ENCODE assay signal across 8 cellular contexts in genomic region chr19:13277104-13277809, GRCh38.
DNase-seq lines count a peak whose midpoint lies in the region; ATAC-seq and TF ChIP-seq lines count a peak whose summit lies in the region.

No MANE protein-coding gene starts in this region.

- H3K4me1 ChIP-seq in PC-3 (ENCODE audit: insufficient read depth, low read length), result no peaks in the 10 kb centered on the region
- peaks cover 0 to 8% (median 0%) of the 10 kb centered on the region in 3 donors for H3K4me1 ChIP-seq in esophagus squamous epithelium

- H3K4me3 ChIP-seq in PC-3 (ENCODE audit: low read length) (peak overlapping the region; percentile 37; the same call in 1 of the 2 replicates), esophagus squamous epithelium (no peak overlapping the region)

- no TSS peak for BruUV-seq in PC-3 (replicated peaks; lab: Mats Ljungman, UMichigan)

- CTCF ChIA-PET in PC-3 (lab: Charles Lee), result interaction anchor here (0.5 to 1.3 kb wide), 7 partner anchors 14 to 312 kb away, joined by 3 to 8 read pairs (median 6); no protein-coding TSS in a partner anchor

- no peaks in the 10 kb centered on the region for H3K36me3 Mint-ChIP-seq in nephron progenitor cell (ENCODE audit: low read depth)

- POLR2A ChIA-PET in PC-3 (lab: Charles Lee; ENCODE audit: unreplicated experiment), result interaction anchor here (0.6 kb wide), 1 partner anchor 585 kb away, joined by 3 read pairs; no protein-coding TSS in a partner anchor

- H4K20me1 ChIP-seq in PC-3 (ENCODE audit: low read length), result no peaks in the 10 kb centered on the region

- peak; percentile 70 for DNase-seq in Daoy (ENCODE audit: low read depth)
- peak; percentile 57 for DNase-seq in HS-27A (ENCODE audit: low read depth)
- peak; percentile 96 for DNase-seq in PC-3
- DNase-seq in activated CD8-positive, alpha-beta memory T cell treated with anti-CD3 and anti-CD28 coated beads, Interleukin-2, amount 50 U/mL, for 48 hours, result peak; percentile 72
- DNase-seq in esophagus squamous epithelium (lab: John Stamatoyannopoulos, UW), result no peak
- DNase-seq in nephron progenitor cell, result peak; percentile 61
- peak; percentile 74 to 75 for DNase-seq in stimulated activated naive CD8-positive, alpha-beta T cell treated with anti-CD3 and anti-CD28 coated beads, Interleukin-15, amount 100 ng/mL, for 72 hours

- H3K9me2 ChIP-seq in PC-3 (replicated peaks; ENCODE audit: low read length), result no peaks in the 10 kb centered on the region

- no peaks in the 10 kb centered on the region for H3K9me3 ChIP-seq in PC-3 (ENCODE audit: low read length)
- H3K9me3 ChIP-seq in esophagus squamous epithelium, result no peaks in the 10 kb centered on the region

- H3K79me2 ChIP-seq in PC-3 (ENCODE audit: low read length), result no peaks in the 10 kb centered on the region

- 24 to 30% methylated on average over 12 to 14 of the region's 17 CpGs for WGBS in esophagus squamous epithelium, 2 donors

- H2AFZ ChIP-seq in PC-3 (ENCODE audit: low read length), result peak overlapping the region; percentile 62

- 0 out of 2 replicates have a peak, but pooled peaks cover 1% of the 10 kb centered on the region for H3K27me3 ChIP-seq in PC-3 (ENCODE audit: low read length)
- H3K27me3 ChIP-seq in esophagus squamous epithelium, result peaks cover 0 to 24% (median 0%) of the 10 kb centered on the region in 4 donors

- H3K9me3 Mint-ChIP-seq in nephron progenitor cell, result peaks cover 8% of the 10 kb centered on the region
- no peaks in the 10 kb centered on the region for H3K9me3 Mint-ChIP-seq in stimulated activated naive CD8-positive, alpha-beta T cell treated with anti-CD3 and anti-CD28 coated beads, Interleukin-15, amount 100 ng/mL, for 72 hours

- H3K27ac Mint-ChIP-seq in nephron progenitor cell, result no peak overlapping the region
- peak overlapping the region; percentile 48 to 57 for H3K27ac Mint-ChIP-seq in stimulated activated naive CD8-positive, alpha-beta T cell treated with anti-CD3 and anti-CD28 coated beads, Interleukin-15, amount 100 ng/mL, for 72 hours

- TF ChIP-seq CTCF in PC-3 (conservative IDR thresholded peaks at IDR 0.05; ENCODE audit: low read depth, low read length), result peak; percentile 86
- TF ChIP-seq CTCF in esophagus squamous epithelium (IDR thresholded peaks at IDR 0.05), result peak; percentile 66 to 86 (median 79)
- peak; percentile 57 for TF ChIP-seq CTCF in nephron progenitor cell (IDR thresholded peaks at IDR 0.05)

- intact Hi-C loops in PC-3 (cut with micrococcal nuclease) (loop anchor here (1.0 to 5.0 kb wide), 3 partner anchors 154 to 440 kb away; no protein-coding TSS in a partner anchor), esophagus squamous epithelium (cut with DNase I) (loop anchor here (5.0 kb wide), 2 partner anchors 155 to 310 kb away; no protein-coding TSS in a partner anchor)

- peak overlapping the region; percentile 76 for H3K4me2 ChIP-seq in PC-3 (ENCODE audit: low read length)

- H3K36me3 ChIP-seq in PC-3 (ENCODE audit: low read depth, low read length) (no peaks in the 10 kb centered on the region), esophagus squamous epithelium (no peaks in the 10 kb centered on the region)

- H3K27ac ChIP-seq in PC-3 (ENCODE audit: low read length) (no peak overlapping the region), esophagus squamous epithelium (no peak overlapping the region)

- no peak overlapping the region for H3K9ac ChIP-seq in PC-3 (ENCODE audit: low read length)

- peaks cover 9% of the 10 kb centered on the region for H3K27me3 Mint-ChIP-seq in nephron progenitor cell (ENCODE audit: low read depth, poor library complexity)
- peaks cover 11% of the 10 kb centered on the region for H3K27me3 Mint-ChIP-seq in stimulated activated naive CD8-positive, alpha-beta T cell treated with anti-CD3 and anti-CD28 coated beads, Interleukin-15, amount 100 ng/mL, for 72 hours

- no peak overlapping the region for H3K4me3 Mint-ChIP-seq in nephron progenitor cell
- peak overlapping the region in 1 of 2 donors; percentile 68 for H3K4me3 Mint-ChIP-seq in stimulated activated naive CD8-positive, alpha-beta T cell treated with anti-CD3 and anti-CD28 coated beads, Interleukin-15, amount 100 ng/mL, for 72 hours

- ATAC-seq in PC-3 (peak; percentile 97), GM18498 (IDR thresholded peaks at IDR 0.05; ENCODE audit: unreplicated experiment) (no peak)
- ATAC-seq in stimulated activated naive CD8-positive, alpha-beta T cell treated with anti-CD3 and anti-CD28 coated beads, Interleukin-15, amount 100 ng/mL, for 72 hours, result peak; percentile 96

- H3K4me1 Mint-ChIP-seq in nephron progenitor cell, result peaks cover 11% of the 10 kb centered on the region
- H3K4me1 Mint-ChIP-seq in stimulated activated naive CD8-positive, alpha-beta T cell treated with anti-CD3 and anti-CD28 coated beads, Interleukin-15, amount 100 ng/mL, for 72 hours, result peaks cover 28% of the 10 kb centered on the region

- TF ChIP-seq POLR2A in esophagus squamous epithelium (IDR thresholded peaks at IDR 0.05), result no peak

- no peaks in the 10 kb centered on the region for H3F3A ChIP-seq in PC-3 (ENCODE audit: low read length, unreplicated experiment)
